8 cellular contexts compared by ENCODE assay signal in genomic region chr1:231240531-231240882, GRCh38. TPM values are rescaled to one million over a fixed set of nuclear protein-coding genes. Genes with fewer than 3 reads are reported as not detected.
DNase-seq lines count a peak whose midpoint lies in the region; ATAC-seq, FAIRE-seq and TF ChIP-seq lines count a peak whose summit lies in the region.

No MANE protein-coding gene starts in this region.

- peaks cover 17% of the 10 kb centered on the region for H3K4me1 Mint-ChIP-seq in endodermal cell
- peaks cover 33 to 84% (median 79%) of the 10 kb centered on the region in 4 donors for H3K4me1 Mint-ChIP-seq in naive thymus-derived CD8-positive, alpha-beta T cell

- H3K9me3 ChIP-seq in A549, result no peaks in the 10 kb centered on the region
- no peaks in the 10 kb centered on the region for H3K9me3 ChIP-seq in Peyer's patch
- no peaks in the 10 kb centered on the region for H3K9me3 ChIP-seq in endodermal cell (ENCODE audit: control insufficient read depth, low read length)

- DNase-seq in A549 (ENCODE audit: low read depth in 1 of 2, low spot score in 1 of 2), result no peak
- no peak for DNase-seq in Peyer's patch
- DNase-seq in endodermal cell, result no peak
- DNase-seq in naive thymus-derived CD8-positive, alpha-beta T cell, result no peak
- no peak for DNase-seq in stimulated activated CD4-positive, alpha-beta T cell treated with anti-CD3 and anti-CD28 coated beads, Interleukin-4, amount 100 ng/mL, for 24 hours

- TF ChIP-seq CTCF in A549 (IDR thresholded peaks at IDR 0.05) (no peak), Peyer's patch (IDR thresholded peaks at IDR 0.05) (no peak), endodermal cell (conservative IDR thresholded peaks at IDR 0.05) (no peak)

- TF ChIP-seq EP300 in A549 (IDR thresholded peaks at IDR 0.05), result no peak

- FAIRE-seq in A549 (lab: Jason Lieb, UNC), result no peak

- no peaks in the 10 kb centered on the region for H3K27me3 ChIP-seq in Peyer's patch
- H3K27me3 ChIP-seq in endodermal cell (ENCODE audit: control insufficient read depth, insufficient read depth, low read length, poor library complexity, severe bottlenecking), result no peaks in the 10 kb centered on the region

- no peak for TF ChIP-seq RAD21 in A549 (conservative IDR thresholded peaks at IDR 0.05 in 1 of 2, IDR thresholded peaks at IDR 0.05 in 1 of 2)

- ATAC-seq in A549, result peak; percentile 17 to 34; a peak in 4 of 6 replicates
- peak; percentile 2 for ATAC-seq in GM19395 (IDR thresholded peaks at IDR 0.05; ENCODE audit: unreplicated experiment)
- ATAC-seq in naive thymus-derived CD8-positive, alpha-beta T cell, result peak in 1 of 2 donors; percentile 2
- no peak for ATAC-seq in GM21737 (IDR thresholded peaks at IDR 0.05; ENCODE audit: unreplicated experiment)
- no peak for ATAC-seq in GM19397 (IDR thresholded peaks at IDR 0.05; ENCODE audit: unreplicated experiment)

- H3K27ac Mint-ChIP-seq in endodermal cell, result peak overlapping the region; percentile 93
- peak overlapping the region; percentile 95 to 99 (median 98) for H3K27ac Mint-ChIP-seq in naive thymus-derived CD8-positive, alpha-beta T cell

- TF ChIP-seq POLR2A in A549 (IDR thresholded peaks at IDR 0.05; ENCODE audit: low read length) (no peak), Peyer's patch (IDR thresholded peaks at IDR 0.05) (no peak)

- peak overlapping the region; percentile 77 for H3K9ac ChIP-seq in endodermal cell (ENCODE audit: extremely low read depth, low read length, poor library complexity, severe bottlenecking)

- POLR2A ChIA-PET in A549 (lab: Yijun Ruan, JAX), result interaction anchor here (0.7 kb wide), 1 partner anchor 18 kb away, joined by 6 read pairs; no protein-coding TSS in a partner anchor
- POLR2A ChIA-PET in naive thymus-derived CD8-positive, alpha-beta T cell (lab: Charles Lee), result interaction anchor here (0.7 to 1.7 kb wide), 2 partner anchors 24 to 97 kb away, joined by 3 to 8 read pairs; partner anchors contain the start of genes EXOC8 and SPRTN

- CTCF ChIA-PET in A549 (lab: Yijun Ruan, JAX), result no interaction called here

- no peaks in the 10 kb centered on the region for H3K9me3 Mint-ChIP-seq in endodermal cell
- H3K9me3 Mint-ChIP-seq in naive thymus-derived CD8-positive, alpha-beta T cell, result no peaks in the 10 kb centered on the region

- no peaks in the 10 kb centered on the region for H3K27me3 Mint-ChIP-seq in endodermal cell (ENCODE audit: insufficient read depth)
- peaks cover 0 to 1% (median 0%) of the 10 kb centered on the region in 5 donors for H3K27me3 Mint-ChIP-seq in naive thymus-derived CD8-positive, alpha-beta T cell

- peaks cover 14% of the 10 kb centered on the region; the same call in 2 of the 3 replicates for H3K4me1 ChIP-seq in A549
- H3K4me1 ChIP-seq in Peyer's patch, result peaks cover 0 to 52% (median 10%) of the 10 kb centered on the region in 4 donors
- no peaks in the 10 kb centered on the region for H3K4me1 ChIP-seq in endodermal cell (ENCODE audit: control insufficient read depth, insufficient read depth, low read length)

- WGBS in A549 (ENCODE audit: missing lambda C conversion rate), result 2% methylated on average over 13 of the region's 13 CpGs
- WGBS in endodermal cell (ENCODE audit: insufficient coverage in 1 of 2, insufficient read length in 1 of 2), 2 experiments, result 6 to 7% methylated on average over 11 to 13 of the region's 13 CpGs

- peak overlapping the region; percentile 93 for H3K4me3 Mint-ChIP-seq in endodermal cell
- H3K4me3 Mint-ChIP-seq in naive thymus-derived CD8-positive, alpha-beta T cell, result peak overlapping the region; percentile 92 to 99 (median 97)

- peaks cover 0 to 24% (median 0%) of the 10 kb centered on the region in 3 donors for H3K36me3 ChIP-seq in Peyer's patch
- peaks cover 28% of the 10 kb centered on the region for H3K36me3 ChIP-seq in endodermal cell (ENCODE audit: control insufficient read depth, insufficient read depth, low read length)

- H3K36me3 Mint-ChIP-seq in endodermal cell (ENCODE audit: low read depth), result peaks cover 19% of the 10 kb centered on the region
- H3K36me3 Mint-ChIP-seq in naive thymus-derived CD8-positive, alpha-beta T cell, result peaks cover 8 to 33% (median 23%) of the 10 kb centered on the region in 3 donors

- H3K4me2 ChIP-seq in A549, result peak overlapping the region; percentile 90

- peak overlapping the region; percentile 88 to 93 for H3K27ac ChIP-seq in A549
- peak overlapping the region; percentile 75 to 87 (median 84) for H3K27ac ChIP-seq in Peyer's patch
- no peak overlapping the region for H3K27ac ChIP-seq in endodermal cell (ENCODE audit: low read depth, low read length)

- H3K4me3 ChIP-seq in A549 (peak overlapping the region; percentile 82), Peyer's patch (peak overlapping the region; percentile 62 to 94 (median 84)), endodermal cell (ENCODE audit: low read length) (peak overlapping the region; percentile 99)

TF ChIP-seq in A549, 52 proteins besides CTCF, POLR2A, EP300 and RAD21:
- TF ChIP-seq RARB (CRISPR knock-in tag; IDR thresholded peaks at IDR 0.05) (no peak), BCL3 (IDR thresholded peaks at IDR 0.05) (no peak), SMC3 (IDR thresholded peaks at IDR 0.05) (no peak), ESRRA (IDR thresholded peaks at IDR 0.05; ENCODE audit: borderline replicate concordance, low read length) (no peak), KDM1A (IDR thresholded peaks at IDR 0.05; ENCODE audit: low read depth) (no peak), NPAS2 (CRISPR knock-in tag; IDR thresholded peaks at IDR 0.05; ENCODE audit: borderline replicate concordance) (no peak), HOXA7 (CRISPR knock-in tag; IDR thresholded peaks at IDR 0.05) (no peak), MAX (IDR thresholded peaks at IDR 0.05) (no peak), ELK1 (IDR thresholded peaks at IDR 0.05; ENCODE audit: low read depth, low read length) (no peak)

RNA-seq across cellular contexts. Expression of gene GNPAT, which starts 0.5 kb away (rescaled TPM):
- polyA plus RNA-seq in A549 (2011; rRNA removed) (58.5 and 62.7 TPM in 2 replicates), A549 (2017; fragmentation: RNase III; extraction: RNeasy Plus Mini Kit Qiagen cat#74134 plus additional on column Dnase treatment) (43.4 to 45.3 TPM (median 44.1 TPM) in 3 replicates)
- 14.4 and 17.2 TPM in 2 replicates for polyA plus RNA-seq in A549 (2012; cell fraction: cytosol; rRNA removed)
- 9.9 and 15.8 TPM in 2 replicates for polyA plus RNA-seq in A549 (2012; cell fraction: nucleus; rRNA removed)
- polyA minus RNA-seq in A549 (2011; rRNA and poly(A)+ RNA removed), result 32.4 and 36.8 TPM in 2 replicates
- total RNA-seq in Peyer's patch (10 to 100 TPM; 31.0 to 61.9 (median 45.6) TPM), endodermal cell (10 to 100 TPM; 56.5 to 69.1 TPM)
- polyA plus RNA-seq in endodermal cell (2013, experiment 1 of 2), result 73.7 TPM
- polyA plus RNA-seq in endodermal cell (2013, experiment 2 of 2), result 69.0 TPM
- total RNA-seq in naive thymus-derived CD8-positive, alpha-beta T cell, result 10 to 100 TPM; 34.5 to 38.6 TPM
- polyA plus RNA-seq in naive thymus-derived CD8-positive, alpha-beta T cell, result 10 to 100 TPM; 23.3 to 34.7 (median 27.3) TPM

Comparison
In these comparisons a context has a peak if more than half of its experiments do, and no peak if none do; other contexts are left out.
1. ATAC-seq: peak in A549 (2 of 2) and GM19395 (single experiment); none in GM21737 (single experiment) and GM19397 (single experiment).
2. Peak in every context shown above with its lines, with median percentiles within 50 percentile points of each other: H3K4me3 ChIP-seq.